Comparison of ENCODE assay signal across 8 cellular contexts in the genomic region with DNA sequence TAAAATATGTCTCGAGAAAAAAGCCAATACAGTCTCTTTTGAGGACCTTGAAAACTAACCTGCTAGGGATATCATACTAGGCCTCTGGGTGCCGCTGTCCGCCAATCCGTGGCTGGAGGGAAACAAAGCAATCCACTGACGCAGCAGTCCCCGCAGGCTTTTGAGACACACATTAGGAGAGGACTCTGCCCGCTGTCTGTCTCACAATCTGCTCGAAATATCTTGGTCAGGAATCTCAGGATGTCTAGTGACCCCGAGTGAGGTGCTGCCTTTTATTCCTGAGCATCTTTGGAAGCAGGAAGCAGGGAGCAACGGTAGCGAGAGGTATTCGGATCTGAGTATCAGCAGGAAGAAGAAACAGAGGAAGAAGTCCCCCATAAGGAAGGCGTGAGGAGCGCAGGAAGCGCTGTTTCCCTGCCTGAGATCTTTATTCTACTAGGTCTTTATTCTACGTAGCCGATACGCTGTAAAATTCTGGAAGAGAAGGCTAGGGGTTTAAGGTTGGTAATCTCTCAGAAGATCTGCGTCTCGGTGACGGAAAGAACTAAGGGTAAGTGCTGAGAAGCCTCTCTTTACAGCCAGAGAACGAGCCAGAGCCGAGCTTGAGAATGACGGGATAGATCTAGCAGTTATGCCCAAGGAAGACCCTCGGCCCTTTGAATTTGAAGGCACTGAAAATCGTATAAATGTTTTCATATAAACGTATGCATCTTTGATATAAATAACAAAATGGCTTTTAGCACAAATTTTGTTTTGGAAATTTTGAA. TPM values are rescaled to one million over a fixed set of nuclear protein-coding genes. Genes with fewer than 3 reads are reported as not detected.
DNase-seq lines count a peak whose midpoint lies in the region; ATAC-seq and TF ChIP-seq lines count a peak whose summit lies in the region.

No MANE protein-coding gene starts in this region.

- peaks cover 34% of the 10 kb centered on the region for H3K9me3 Mint-ChIP-seq in T-helper 2 cell treated with Interferon-gamma antibody and Interleukin-4, amounts not matched to agents 5 μg/mL and 100 μg/mL, for 36 hours

- peaks cover 3% of the 10 kb centered on the region for H3K9me3 ChIP-seq in iPS-15b (ENCODE audit: control insufficient read depth, insufficient read depth, low read length)
- H3K9me3 ChIP-seq in spleen = peaks cover 4 to 100% (median 91%) of the 10 kb centered on the region in 8 donors

- peaks cover 14% of the 10 kb centered on the region for H3K4me1 Mint-ChIP-seq in T-helper 2 cell treated with Interferon-gamma antibody and Interleukin-4, amounts not matched to agents 5 μg/mL and 100 μg/mL, for 36 hours (ENCODE audit: low read depth)

- peak overlapping the region in 3 of 8 donors; percentile 45 to 59 (median 49) for H3K27ac ChIP-seq in spleen

- no peak for TF ChIP-seq POLR2A in spleen (IDR thresholded peaks at IDR 0.05)

- intact Hi-C loops in spleen (cut with DNase I; ENCODE audit: low total_unique reads) = no loop called here

- peak overlapping the region; percentile 95 for H3K4me3 Mint-ChIP-seq in T-helper 2 cell treated with Interferon-gamma antibody and Interleukin-4, amounts not matched to agents 5 μg/mL and 100 μg/mL, for 36 hours

- peak overlapping the region; percentile 72 for H3K9ac ChIP-seq in iPS-15b (ENCODE audit: low read depth, low read length)

- no peaks in the 10 kb centered on the region for H3K36me3 ChIP-seq in iPS-15b (ENCODE audit: control insufficient read depth, insufficient read depth, low read length)
- H3K36me3 ChIP-seq in spleen = no peaks in the 10 kb centered on the region

- peak overlapping the region; percentile 39 for H3K4me3 ChIP-seq in astrocyte of the spinal cord (ENCODE audit: low read depth, low read length)
- H3K4me3 ChIP-seq in iPS-15b (ENCODE audit: low read depth, low read length) = peak overlapping the region; percentile 69
- H3K4me3 ChIP-seq in spleen = peak overlapping the region in 4 of 8 donors; percentile 7 to 59 (median 26)

- H3K27ac Mint-ChIP-seq in T-helper 2 cell treated with Interferon-gamma antibody and Interleukin-4, amounts not matched to agents 5 μg/mL and 100 μg/mL, for 36 hours = peak overlapping the region; percentile 87

- TF ChIP-seq CTCF in AG09319 (IDR thresholded peaks at IDR 0.05; ENCODE audit: low read depth, low read length) = peak; percentile 76
- TF ChIP-seq CTCF in astrocyte of the spinal cord (IDR thresholded peaks at IDR 0.05; ENCODE audit: low read depth, low read length) = peak; percentile 80
- peak in 7 of 11 experiments; percentile 11 to 51 (median 43) for TF ChIP-seq CTCF in spleen (IDR thresholded peaks at IDR 0.05 in 8 of 11, conservative IDR thresholded peaks at IDR 0.05 in 3 of 11)

- in situ Hi-C loops in astrocyte of the spinal cord (cut with HindIII; ENCODE audit: low sequenced_read_pairs) = no loop called here

- H3K27me3 Mint-ChIP-seq in T-helper 2 cell treated with Interferon-gamma antibody and Interleukin-4, amounts not matched to agents 5 μg/mL and 100 μg/mL, for 36 hours (ENCODE audit: low read depth) = peaks cover 11% of the 10 kb centered on the region

- H3K4me1 ChIP-seq in iPS-15b (ENCODE audit: control insufficient read depth, insufficient read depth, low read length) = no peaks in the 10 kb centered on the region
- peaks cover 0 to 3% (median under 1%) of the 10 kb centered on the region in 6 donors for H3K4me1 ChIP-seq in spleen

- peaks cover 8% of the 10 kb centered on the region for H3K36me3 Mint-ChIP-seq in T-helper 2 cell treated with Interferon-gamma antibody and Interleukin-4, amounts not matched to agents 5 μg/mL and 100 μg/mL, for 36 hours (ENCODE audit: low read depth)

- ATAC-seq in GM19395 (IDR thresholded peaks at IDR 0.05; ENCODE audit: unreplicated experiment) (peak; percentile 84), HG03575 (IDR thresholded peaks at IDR 0.05; ENCODE audit: extremely low read depth, insufficient number of reproducible peaks, low FRiP score, unreplicated experiment) (peak; percentile 66)

- peak; percentile 37 for DNase-seq in AG09319 (ENCODE audit: extremely low read depth, low read depth)
- DNase-seq in T-helper 2 cell treated with Interferon-gamma antibody and Interleukin-4, amounts not matched to agents 5 μg/mL and 100 μg/mL, for 36 hours (ENCODE audit: low spot score) = peak; percentile 66
- peak; percentile 76 for DNase-seq in astrocyte of the spinal cord (ENCODE audit: low read depth, low spot score)
- peak; percentile 84 for DNase-seq in spleen
- no peak for DNase-seq in NCI-H510A (lab: John Stamatoyannopoulos, UW)

- WGBS in spleen, 5 donors = 11 to 16% (median 15%) methylated on average over 27 of the region's 27 CpGs

- H3K27me3 ChIP-seq in iPS-15b (ENCODE audit: control insufficient read depth, insufficient read depth, low read length) (no peaks in the 10 kb centered on the region), spleen (replicated peaks in 1 of 7) (peaks cover 0 to 48% (median 10%) of the 10 kb centered on the region in 7 donors)

RNA-seq across cellular contexts. Expression of a gene that starts 4.0 kb away (rescaled TPM):
- under 1 TPM in 6 of 7 donors, not detected in 1; 0.17 to 0.52 (median 0.36) TPM for total RNA-seq in spleen
- polyA plus RNA-seq in spleen = under 1 TPM; 0.04 to 0.06 (median 0.06) TPM

RNA-seq across cellular contexts. Expression of a gene that starts 5.7 kb away (rescaled TPM):
- total RNA-seq in spleen = 10 to 100 TPM; 67.6 to 80.6 (median 75.7) TPM
- 100 to 1,000 TPM in 2 of 3 donors, 10 to 100 TPM in 1; 91.1 to 112 (median 111) TPM for polyA plus RNA-seq in spleen

RNA-seq across cellular contexts. Expression of a gene that starts 12.3 kb away (rescaled TPM):
- total RNA-seq in spleen = 1 to 10 TPM in 6 of 7 donors, under 1 TPM in 1; 0.84 to 3.9 (median 1.8) TPM
- under 1 TPM; 0.04 to 0.19 (median 0.06) TPM for polyA plus RNA-seq in spleen

RNA-seq across cellular contexts. Expression of a gene that starts 17.4 kb away (rescaled TPM):
- total RNA-seq in spleen = 1 to 10 TPM in 5 of 7 donors, under 1 TPM in 2; 0.60 to 4.4 (median 2.1) TPM
- polyA plus RNA-seq in spleen = under 1 TPM in 1 of 3 donors, not detected in 2; 0.22 TPM

RNA-seq across cellular contexts. Expression of a gene that starts 22.4 kb away (rescaled TPM):
- total RNA-seq in spleen = 1 to 10 TPM in 6 of 7 donors, under 1 TPM in 1; 0.57 to 3.0 (median 2.2) TPM
- polyA plus RNA-seq in spleen = under 1 TPM; 0.05 to 0.22 (median 0.07) TPM
